ENCODE assay signal across 7 cellular contexts in the genomic region with DNA sequence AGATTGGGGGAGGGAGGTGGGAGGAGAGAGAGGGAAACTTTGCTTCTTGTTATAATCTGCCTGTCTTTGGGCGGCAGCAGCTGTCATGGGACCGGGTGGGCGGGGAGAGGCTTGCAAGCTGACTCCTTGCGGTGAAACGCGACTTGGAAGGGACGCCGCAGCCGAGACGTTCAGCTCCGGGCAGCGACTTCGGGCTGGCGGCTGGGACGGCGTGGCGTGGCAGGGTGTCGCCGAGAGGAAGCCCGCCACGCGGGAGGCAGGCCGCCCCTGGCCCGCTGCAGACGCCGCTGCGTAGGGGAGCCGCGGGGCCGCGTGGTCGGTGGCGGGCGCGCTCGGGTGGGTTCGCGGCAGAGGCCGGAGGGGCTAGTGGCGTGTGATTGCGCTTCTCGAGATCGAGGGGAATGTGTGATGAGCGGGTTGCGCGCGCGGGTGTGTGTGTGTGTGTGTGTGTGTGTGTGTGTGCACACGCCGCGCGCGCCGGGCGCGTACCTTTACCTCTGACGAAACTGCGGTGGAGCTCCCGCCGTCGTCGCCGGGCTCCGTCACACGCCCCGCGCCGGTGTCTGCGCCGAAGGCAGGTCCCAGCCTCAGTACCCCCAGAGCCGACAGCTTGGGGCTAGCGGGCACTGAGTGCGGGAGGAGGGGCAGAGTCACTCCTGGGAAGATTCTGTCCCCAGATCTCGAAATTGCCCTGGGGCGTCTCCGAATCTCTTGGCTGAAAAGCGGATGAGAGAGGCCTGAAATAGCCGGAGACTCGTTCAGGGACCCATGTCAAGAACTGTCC. TPM values are rescaled to one million over a fixed set of nuclear protein-coding genes. Genes with fewer than 3 reads are reported as not detected.
DNase-seq lines count a peak whose midpoint lies in the region; ATAC-seq and TF ChIP-seq lines count a peak whose summit lies in the region.

No MANE protein-coding gene starts in this region.

- no peak overlapping the region for H2AK5ac ChIP-seq in mesendoderm (ENCODE audit: low read length)

- H4K5ac ChIP-seq in mesendoderm (ENCODE audit: low read length) = no peak overlapping the region

- peaks cover 2% of the 10 kb centered on the region for H3K79me2 ChIP-seq in mesendoderm (ENCODE audit: control insufficient read depth, insufficient read depth, low read length)

- peaks cover 50% of the 10 kb centered on the region for H3K27me3 Mint-ChIP-seq in endodermal cell (ENCODE audit: insufficient read depth)

- H3K4me1 ChIP-seq in endodermal cell (ENCODE audit: control insufficient read depth, insufficient read depth, low read length) (no peaks in the 10 kb centered on the region), mesendoderm (ENCODE audit: control insufficient read depth, low read depth, low read length) (no peaks in the 10 kb centered on the region)

- WGBS in endodermal cell (ENCODE audit: insufficient coverage in 1 of 2, insufficient read length in 1 of 2), 2 experiments = 0% methylated on average over 28 to 79 of the region's 79 CpGs
- no CpG with 5 or more reads among the region's 79 CpGs for WGBS in mesendoderm (ENCODE audit: extremely low coverage, insufficient coverage, low lambda C conversion rate)

- H3K27ac Mint-ChIP-seq in endodermal cell = no peak overlapping the region

- H3K9ac ChIP-seq in endodermal cell (ENCODE audit: extremely low read depth, low read length, poor library complexity, severe bottlenecking) (no peak overlapping the region), mesendoderm (ENCODE audit: low read length) (peak overlapping the region; percentile 65)

- H3K27ac ChIP-seq in endodermal cell (ENCODE audit: low read depth, low read length) (no peak overlapping the region), mesendoderm (ENCODE audit: low read depth, low read length) (no peak overlapping the region)

- H3K56ac ChIP-seq in mesendoderm (ENCODE audit: low read length) = peak overlapping the region; percentile 84

- H3K4me3 ChIP-seq in endodermal cell (ENCODE audit: low read length) (peak overlapping the region; percentile 85), mesendoderm (ENCODE audit: low read length) (peak overlapping the region; percentile 31)

- H3K79me1 ChIP-seq in mesendoderm (ENCODE audit: low read length) = peaks cover 4% of the 10 kb centered on the region

- H2BK120ac ChIP-seq in mesendoderm (ENCODE audit: low read depth, low read length) = no peak overlapping the region

- no peaks in the 10 kb centered on the region for H3K36me3 ChIP-seq in endodermal cell (ENCODE audit: control insufficient read depth, insufficient read depth, low read length)
- no peaks in the 10 kb centered on the region for H3K36me3 ChIP-seq in mesendoderm (ENCODE audit: control insufficient read depth, insufficient read depth, low read length)

- peak; percentile 30 for TF ChIP-seq POLR2A in GM18526 (IDR thresholded peaks at IDR 0.05; ENCODE audit: extremely low read depth, insufficient read length)

- no peaks in the 10 kb centered on the region for H3K9me3 Mint-ChIP-seq in endodermal cell

- peak; percentile 52 for ATAC-seq in HG02943 (IDR thresholded peaks at IDR 0.05; ENCODE audit: low read depth, unreplicated experiment)

- H2BK15ac ChIP-seq in mesendoderm (replicated peaks; ENCODE audit: low read depth) = no peak overlapping the region

- H3K4ac ChIP-seq in mesendoderm (ENCODE audit: low read depth, low read length) = no peak overlapping the region

- no peaks in the 10 kb centered on the region for H3K9me3 ChIP-seq in endodermal cell (ENCODE audit: control insufficient read depth, low read length)

- TF ChIP-seq CTCF in endodermal cell (conservative IDR thresholded peaks at IDR 0.05) = peak; percentile 37

- DNase-seq in NCI-H526 (lab: John Stamatoyannopoulos, UW) (peak; percentile 16 to 76), endodermal cell (peak; percentile 94), mesendoderm (peak; percentile 93)
- peak; percentile 86 for DNase-seq in activated CD8-positive, alpha-beta memory T cell treated with anti-CD3 and anti-CD28 coated beads for 24 hours
- peak; percentile 73 for DNase-seq in stimulated activated CD8-positive, alpha-beta memory T cell treated with anti-CD3 and anti-CD28 coated beads, Interleukin-12 subunit alpha, Interleukin-12 subunit beta, amount 100 ng/mL, for 4 hours (ENCODE audit: low read depth)

- no peaks in the 10 kb centered on the region for H3K36me3 Mint-ChIP-seq in endodermal cell (ENCODE audit: low read depth)

- no peak overlapping the region for H3K18ac ChIP-seq in mesendoderm (ENCODE audit: low read length)

- peak overlapping the region; percentile 61 for H3K4me3 Mint-ChIP-seq in endodermal cell

- H2BK5ac ChIP-seq in mesendoderm (ENCODE audit: low read length) = no peak overlapping the region

- H4K8ac ChIP-seq in mesendoderm (ENCODE audit: low read depth, low read length) = no peak overlapping the region

- H3K4me2 ChIP-seq in mesendoderm (ENCODE audit: low read length) = peak overlapping the region; percentile 92

- peaks cover 58% of the 10 kb centered on the region for H3K27me3 ChIP-seq in endodermal cell (ENCODE audit: control insufficient read depth, insufficient read depth, low read length, poor library complexity, severe bottlenecking)
- H3K27me3 ChIP-seq in mesendoderm (ENCODE audit: insufficient read depth, low read length, poor library complexity) = no peaks in the 10 kb centered on the region

- H3K4me1 Mint-ChIP-seq in endodermal cell = peaks cover 11% of the 10 kb centered on the region

- H3K23ac ChIP-seq in mesendoderm (ENCODE audit: low read length) = peak overlapping the region; percentile 92

RNA-seq across cellular contexts. Expression of a gene that starts 1.7 kb away (rescaled TPM):
- 1 to 10 TPM; 1.1 to 2.7 TPM for total RNA-seq in endodermal cell
- polyA plus RNA-seq in endodermal cell (2013, experiment 1 of 2) = 0.71 TPM
- polyA plus RNA-seq in endodermal cell (2013, experiment 2 of 2) = 0.50 TPM
- polyA plus RNA-seq in mesendoderm (2013, experiment 1 of 2) = 2.4 TPM
- 2.6 TPM for polyA plus RNA-seq in mesendoderm (2013, experiment 2 of 2)
